12 cellular contexts compared by ENCODE assay signal in genomic region chr1:6003568-6004411, GRCh38. TPM values are rescaled to one million over a fixed set of nuclear protein-coding genes. Genes with fewer than 3 reads are reported as not detected.
DNase-seq lines count a peak whose midpoint lies in the region; ATAC-seq and TF ChIP-seq lines count a peak whose summit lies in the region.
"Had no signal": no experiment of that assay in that cellular context is flagged by ENCODE, and none has a peak within 500 bp of the region (broad histone marks: within the 10 kb centered on the region; RNA-seq: fewer than 3 reads in every experiment).

No MANE protein-coding gene starts in this region.

- H2BK120ac ChIP-seq in H9 (ENCODE audit: low read depth, low read length, poor library complexity, severe bottlenecking) (no peak overlapping the region), neuronal stem cell (ENCODE audit: low read depth, low read length) (no peak overlapping the region)

- H3F3A ChIP-seq in smooth muscle cell (ENCODE audit: low read depth): no peaks in the 10 kb centered on the region

- H3K4me1 Mint-ChIP-seq in H9: peaks cover 26 to 47% of the 10 kb centered on the region in 2 experiments

- TF ChIP-seq CTCF in H9 (conservative IDR thresholded peaks at IDR 0.05) (no peak), smooth muscle cell (IDR thresholded peaks at IDR 0.05; ENCODE audit: borderline replicate concordance, insufficient read depth, poor library complexity, severe bottlenecking) (no peak)

- ATAC-seq in HG02884 (IDR thresholded peaks at IDR 0.05; ENCODE audit: unreplicated experiment): no peak

- peaks cover 28% of the 10 kb centered on the region for H3K27me3 Mint-ChIP-seq in H9 (ENCODE audit: low read depth)
- H3K27me3 Mint-ChIP-seq: activated naive CD4-positive, alpha-beta T cell treated with anti-CD3 and anti-CD28 coated beads, Interleukin-2, amount 50 U/mL, for 24 hours had no signal

- H3K9me3 ChIP-seq in H9 (ENCODE audit: control insufficient read depth, low read depth, low read length) (no peaks in the 10 kb centered on the region), neuronal stem cell (replicated peaks in 1 of 2; ENCODE audit: control insufficient read depth in 2 of 2, insufficient read depth in 1 of 2, low read depth in 1 of 2, low read length in 2 of 2) (no peaks in the 10 kb centered on the region), smooth muscle cell (replicated peaks; ENCODE audit: low read depth) (no peaks in the 10 kb centered on the region)

- H3K18ac ChIP-seq in H9 (ENCODE audit: insufficient read length, low read depth, low read length) (no peak overlapping the region), neuronal stem cell (ENCODE audit: low read length) (no peak overlapping the region)

- H3K23ac ChIP-seq in H9 (ENCODE audit: insufficient read length, low read depth, low read length) (no peak overlapping the region), neuronal stem cell (ENCODE audit: low read depth, low read length, poor library complexity) (no peak overlapping the region)

- H3K27ac ChIP-seq in H9 (ENCODE audit: insufficient read length, low read depth, low read length): no peak overlapping the region
- H3K27ac ChIP-seq in neuronal stem cell (replicated peaks; ENCODE audit: low read length): peak overlapping the region; percentile 52
- no peak overlapping the region for H3K27ac ChIP-seq in smooth muscle cell (ENCODE audit: low read depth)

- H2AK5ac ChIP-seq in H9 (ENCODE audit: insufficient read length, low read length) (no peak overlapping the region), neuronal stem cell (ENCODE audit: low read depth, low read length) (no peak overlapping the region)

- H3K79me2 ChIP-seq in H9 (ENCODE audit: insufficient read depth, low read length): no peaks in the 10 kb centered on the region
- no peaks in the 10 kb centered on the region for H3K79me2 ChIP-seq in smooth muscle cell (ENCODE audit: low read depth)

- H3T11ph ChIP-seq in H9 (ENCODE audit: low read length): no peak overlapping the region

- H3K27me3 ChIP-seq in H9 (ENCODE audit: insufficient read depth, low read length): no peaks in the 10 kb centered on the region
- H3K27me3 ChIP-seq in neuronal stem cell (ENCODE audit: control insufficient read depth in 3 of 3, insufficient read depth in 3 of 3, low read depth in 1 of 3, low read length in 3 of 3): peaks cover 0 to 6% (median 0%) of the 10 kb centered on the region in 3 experiments
- H3K27me3 ChIP-seq in smooth muscle cell (ENCODE audit: low read depth): no peaks in the 10 kb centered on the region

- no peak overlapping the region for H3K9ac ChIP-seq in H9 (ENCODE audit: extremely low read depth, insufficient read length, low read length)
- no peak overlapping the region for H3K9ac ChIP-seq in neuronal stem cell (ENCODE audit: low read depth, low read length, poor library complexity)
- no peak overlapping the region for H3K9ac ChIP-seq in smooth muscle cell (ENCODE audit: low read depth)

- H4K91ac ChIP-seq in H9 (ENCODE audit: insufficient read length, low read depth, low read length) (no peak overlapping the region), neuronal stem cell (ENCODE audit: low read depth, low read length, poor library complexity) (no peak overlapping the region)

- H3K36me3 ChIP-seq in neuronal stem cell (replicated peaks in 1 of 2; ENCODE audit: control insufficient read depth in 2 of 2, insufficient read depth in 2 of 2, low read length in 2 of 2) (no peaks in the 10 kb centered on the region), smooth muscle cell (ENCODE audit: low read depth) (no peaks in the 10 kb centered on the region)

- H3K4ac ChIP-seq in H9 (ENCODE audit: low read depth, low read length) (no peak overlapping the region), neuronal stem cell (ENCODE audit: low read length) (no peak overlapping the region)

- H4K20me1 ChIP-seq in H9 (ENCODE audit: control insufficient read depth, insufficient read depth, insufficient read length): no peaks in the 10 kb centered on the region
- H4K20me1 ChIP-seq in smooth muscle cell (ENCODE audit: low read depth): no peaks in the 10 kb centered on the region

- H3K14ac ChIP-seq in H9 (ENCODE audit: insufficient read depth, low read length) (no peak overlapping the region), neuronal stem cell (ENCODE audit: low read length) (peak overlapping the region; percentile 47)

- WGBS in H9 (ENCODE audit: extremely low coverage, insufficient read length, low lambda C conversion rate): no CpG with 5 or more reads among the region's 24 CpGs
- no CpG with 5 or more reads among the region's 24 CpGs for WGBS in neuronal stem cell (ENCODE audit: extremely low coverage in 2 of 2, insufficient read length in 2 of 2, insufficient replicate concordance in 1 of 2), 2 donors
- WGBS in smooth muscle cell (ENCODE audit: low lambda C conversion rate): 61% methylated on average over 24 of the region's 24 CpGs

- no peaks in the 10 kb centered on the region for H3K9me3 Mint-ChIP-seq in H9
- H3K9me3 Mint-ChIP-seq: activated naive CD4-positive, alpha-beta T cell treated with anti-CD3 and anti-CD28 coated beads, Interleukin-2, amount 50 U/mL, for 24 hours; mesothelial cell of epicardium had no signal

- H3K4me3 Mint-ChIP-seq in H9: peak overlapping the region in 1 of 2 experiments; percentile 38; a peak in 2 of 5 replicates
- H3K4me3 Mint-ChIP-seq: activated naive CD4-positive, alpha-beta T cell treated with anti-CD3 and anti-CD28 coated beads, Interleukin-2, amount 50 U/mL, for 24 hours; mesothelial cell of epicardium had no signal

- H2BK5ac ChIP-seq in H9 (ENCODE audit: insufficient read length, low read length) (no peak overlapping the region), neuronal stem cell (ENCODE audit: low read length) (no peak overlapping the region)

- no peaks in the 10 kb centered on the region for H3K36me3 Mint-ChIP-seq in H9 (ENCODE audit: insufficient read depth in 1 of 3, low read depth in 3 of 3)
- H3K36me3 Mint-ChIP-seq: mesothelial cell of epicardium had no signal

- H2BK15ac ChIP-seq in H9 (ENCODE audit: low read depth, low read length): no peak overlapping the region
- peak overlapping the region; percentile 77 for H2BK15ac ChIP-seq in neuronal stem cell (ENCODE audit: low read length)

- H3K27ac Mint-ChIP-seq in H9: peak overlapping the region in 2 of 3 experiments; percentile 39 to 51; a peak in 2 of 7 replicates
- H3K27ac Mint-ChIP-seq: activated naive CD4-positive, alpha-beta T cell treated with anti-CD3 and anti-CD28 coated beads, Interleukin-2, amount 50 U/mL, for 24 hours; mesothelial cell of epicardium had no signal

- no peaks in the 10 kb centered on the region for H3K4me1 ChIP-seq in H9 (ENCODE audit: insufficient read depth, low read length)
- peaks cover 26 to 33% of the 10 kb centered on the region in 2 donors for H3K4me1 ChIP-seq in neuronal stem cell (ENCODE audit: control insufficient read depth in 2 of 2, insufficient read depth in 1 of 2, low read depth in 1 of 2, low read length in 2 of 2)
- H3K4me1 ChIP-seq in smooth muscle cell (ENCODE audit: low read depth): peaks cover 15% of the 10 kb centered on the region

- H3K79me1 ChIP-seq in H9 (ENCODE audit: insufficient read depth, low read depth, low read length, poor library complexity, severe bottlenecking): no peaks in the 10 kb centered on the region
- H3K79me1 ChIP-seq in neuronal stem cell (ENCODE audit: low read depth, low read length): peaks cover 2% of the 10 kb centered on the region

- H3K4me3 ChIP-seq in neuronal stem cell (ENCODE audit: low read length in 2 of 2) (no peak overlapping the region), smooth muscle cell (no peak overlapping the region)

- H4K5ac ChIP-seq in H9 (ENCODE audit: insufficient read length, low read depth, low read length): no peak overlapping the region

- H3K4me2 ChIP-seq in H9 (ENCODE audit: insufficient read depth, insufficient read length, low read length) (no peak overlapping the region), neuronal stem cell (ENCODE audit: insufficient read depth, low read length, poor library complexity, severe bottlenecking) (no peak overlapping the region), smooth muscle cell (no peak overlapping the region)

- no peak overlapping the region for H2BK12ac ChIP-seq in H9 (ENCODE audit: insufficient read length, low read depth, low read length)
- no peak overlapping the region for H2BK12ac ChIP-seq in neuronal stem cell (ENCODE audit: low read length)

- H4K8ac ChIP-seq in H9 (replicated peaks; ENCODE audit: insufficient read length, low read depth, low read length): no peak overlapping the region
- H4K8ac ChIP-seq in neuronal stem cell (ENCODE audit: low read depth, low read length): no peak overlapping the region

- DNase-seq in H9: no peak
- DNase-seq in NCI-H2227 treated with DMSO at 0.1 percent for 48 hours (lab: John Stamatoyannopoulos, UW): peak; percentile 97
- peak; percentile 28 for DNase-seq in effector CD4-positive, alpha-beta T cell
- peak; percentile 36 for DNase-seq in neuronal stem cell (ENCODE audit: low spot score)
- no peak for DNase-seq in SKM-1 treated with dmso at 0.1 percent for 144 hours (lab: John Stamatoyannopoulos, UW; ENCODE audit: unreplicated experiment)
- DNase-seq in NCI-H2107 (lab: John Stamatoyannopoulos, UW): no peak
- no peak for DNase-seq in smooth muscle cell (lab: John Stamatoyannopoulos, UW; ENCODE audit: unreplicated experiment)
- DNase-seq: dermis blood vessel endothelial cell, Kasumi-1 had no signal

- no peak overlapping the region for H2AFZ ChIP-seq in H9 (ENCODE audit: low read length)
- peak overlapping the region; percentile 72 for H2AFZ ChIP-seq in neuronal stem cell (ENCODE audit: low read length)
- no peak overlapping the region for H2AFZ ChIP-seq in smooth muscle cell (ENCODE audit: low read depth)

- no peak overlapping the region for H2BK20ac ChIP-seq in H9 (ENCODE audit: low read depth, low read length, poor library complexity, severe bottlenecking)

- H3K56ac ChIP-seq in H9 (ENCODE audit: insufficient read length, low read depth, low read length): no peak overlapping the region

- no peaks in the 10 kb centered on the region for H3K23me2 ChIP-seq in H9 (ENCODE audit: insufficient read length, low read depth, low read length, poor library complexity, severe bottlenecking)

RNA-seq across cellular contexts. Expression of gene NPHP4, which starts 11.6 kb away (rescaled TPM):
- total RNA-seq in H9 (2021) (14.3 and 17.6 TPM in 2 replicates), smooth muscle cell (8.4 and 8.6 TPM in 2 replicates)
- 9.7 TPM for polyA plus RNA-seq in neuronal stem cell (2013, experiment 1 of 2)
- polyA plus RNA-seq in neuronal stem cell (2013, experiment 2 of 2): 9.5 TPM
- polyA plus RNA-seq in smooth muscle cell: 4.9 and 5.4 TPM in 2 replicates

RNA-seq across cellular contexts. Expression of gene KCNAB2, which starts 41.9 kb away (rescaled TPM):
- total RNA-seq in H9 (2021): 7.8 and 8.3 TPM in 2 replicates
- polyA plus RNA-seq in neuronal stem cell (2013, experiment 1 of 2): 5.4 TPM
- 6.0 TPM for polyA plus RNA-seq in neuronal stem cell (2013, experiment 2 of 2)
- total RNA-seq in smooth muscle cell: 1.4 and 3.6 TPM in 2 replicates
- polyA plus RNA-seq in smooth muscle cell: 2.9 and 3.9 TPM in 2 replicates

Comparison
In these comparisons a context has a peak if more than half of its experiments do, and no peak if none do; other contexts are left out.
1. DNase-seq: peak in NCI-H2227 treated with DMSO at 0.1 percent for 48 hours (single experiment), effector CD4-positive, alpha-beta T cell (single experiment) and neuronal stem cell (single experiment); none in H9 (single experiment), SKM-1 treated with dmso at 0.1 percent for 144 hours (single experiment), NCI-H2107 (single experiment) and smooth muscle cell (single experiment).